In the genomic region with DNA sequence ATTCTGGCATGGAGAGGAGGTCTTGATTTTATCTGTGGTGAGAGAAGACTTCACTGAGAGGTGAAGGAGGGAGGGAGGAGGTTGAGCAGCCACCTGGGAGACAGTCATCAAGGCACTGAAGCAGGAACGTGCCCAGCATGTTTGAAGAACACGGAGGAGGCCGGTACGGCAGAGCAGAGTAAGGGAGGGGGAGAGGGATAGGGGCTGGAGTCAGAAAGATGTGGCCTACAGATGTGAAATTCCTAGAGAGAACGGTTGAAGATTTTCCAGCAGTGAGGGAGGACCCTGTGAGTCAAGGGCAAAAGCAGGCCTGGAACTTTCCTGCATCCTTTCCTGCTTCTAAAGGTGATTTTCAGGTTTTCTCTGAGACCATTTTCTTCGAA, we compare ENCODE assay signal across 37 cellular contexts. TPM values are rescaled to one million over a fixed set of nuclear protein-coding genes. Genes with fewer than 3 reads are reported as not detected.
"Had no signal": no experiment of that assay in that cellular context is flagged by ENCODE, and none has a peak within 500 bp of the region (broad histone marks: within the 10 kb centered on the region; RNA-seq: fewer than 3 reads in every experiment).

No MANE protein-coding gene starts in this region.

- H3K9me3 ChIP-seq: esophagus muscularis mucosa, gastrocnemius medialis, heart left ventricle had no signal

- H3K4me1 Mint-ChIP-seq: central memory CD8-positive, alpha-beta T cell had no signal

- H3K27me3 ChIP-seq: brain microvascular endothelial cell, foreskin keratinocyte had no signal

- H3K4me1 ChIP-seq: foreskin keratinocyte, gastrocnemius medialis, heart left ventricle had no signal

- H3K36me3 ChIP-seq: brain microvascular endothelial cell, esophagus muscularis mucosa, gastrocnemius medialis, heart left ventricle, WERI-Rb-1 had no signal

- H3K9me3 Mint-ChIP-seq: activated CD4-positive, alpha-beta memory T cell treated with anti-CD3 and anti-CD28 coated beads, Interleukin-2, amount 10 ng/mL, durations not matched to agents 7 days and 5 days; activated naive CD4-positive, alpha-beta T cell treated with anti-CD3 and anti-CD28 coated beads, Interleukin-2, amount 50 U/mL, for 24 hours; activated T-cell treated with anti-CD3 and anti-CD28 coated beads, Interleukin-2, amount 50 U/mL, for 24 hours; activated T-cell treated with anti-CD3 and anti-CD28 coated beads, Interleukin-2, amount 50 U/mL, for 72 hours; central memory CD8-positive, alpha-beta T cell; dendritic cell treated with granulocyte-macrophage colony-stimulating factor and Interleukin-4, amounts not matched to agents 40 ng/mL and 50 ng/mL, for 4 days; T-helper 2 cell treated with Interferon-gamma antibody and Interleukin-4, amounts not matched to agents 5 μg/mL and 100 μg/mL, for 36 hours had no signal

- ATAC-seq: activated T-cell treated with anti-CD3 and anti-CD28 coated beads, Interleukin-2, amount 50 U/mL, for 72 hours; heart left ventricle; T-helper 17 cell had no signal

- DNase-seq: activated CD4-positive, alpha-beta memory T cell treated with anti-CD3 and anti-CD28 coated beads, Interleukin-2, amount 10 ng/mL, durations not matched to agents 7 days and 5 days; activated CD4-positive, alpha-beta T cell treated with anti-CD3 and anti-CD28 coated beads for 4 hours; activated CD4-positive, alpha-beta T cell treated with anti-CD3 and anti-CD28 coated beads, Interleukin-2, amount 10 ng/mL, durations not matched to agents 7 days and 5 days; activated CD4-positive, alpha-beta T cell treated with anti-CD3 and anti-CD28 coated beads, Interleukin-2, amount 50 U/mL, for 4 hours; activated CD4-positive, CD25-positive, alpha-beta regulatory T cell; activated CD4-positive, CD25-positive, alpha-beta regulatory T cell treated with anti-CD3 and anti-CD28 coated beads, Interleukin-2, amount 50 U/mL, for 72 hours; activated CD8-positive, alpha-beta memory T cell treated with anti-CD3 and anti-CD28 coated beads, Interleukin-2, amount 50 U/mL, for 48 hours; activated effector memory CD4-positive, alpha-beta T cell treated with Interleukin-2 at 50 U/mL for 16 hours; activated gamma-delta T cell treated with Interleukin-2 at 50 U/mL for 16 hours; activated naive CD4-positive, alpha-beta T cell treated with Interleukin-2 at 50 U/mL for 16 hours; activated T-cell treated with anti-CD3 and anti-CD28 coated beads for 4 hours; activated T-cell treated with anti-CD3 and anti-CD28 coated beads, Interleukin-2, amount 50 U/mL, for 24 hours; activated T-cell treated with anti-CD3 and anti-CD28 coated beads, Interleukin-2, amount 50 U/mL, for 72 hours; amniotic stem cell; anterior cingulate cortex; brain microvascular endothelial cell; dorsolateral prefrontal cortex; effector memory CD4-positive, alpha-beta T cell; erythroblast; foreskin keratinocyte; gastrocnemius medialis; glutamatergic neuron; heart left ventricle; T-helper 1 cell; T-helper 17 cell; WERI-Rb-1 had no signal

- FAIRE-seq: astrocyte, bronchial epithelial cell had no signal

- H3K4me3 Mint-ChIP-seq: activated CD4-positive, alpha-beta memory T cell treated with anti-CD3 and anti-CD28 coated beads, Interleukin-2, amount 10 ng/mL, durations not matched to agents 7 days and 5 days; activated CD4-positive, alpha-beta T cell treated with anti-CD3 and anti-CD28 coated beads, Interleukin-2, amount 10 ng/mL, durations not matched to agents 7 days and 5 days; activated naive CD4-positive, alpha-beta T cell treated with anti-CD3 and anti-CD28 coated beads, Interleukin-2, amount 50 U/mL, for 24 hours; activated T-cell treated with anti-CD3 and anti-CD28 coated beads, Interleukin-2, amount 50 U/mL, for 24 hours; activated T-cell treated with anti-CD3 and anti-CD28 coated beads, Interleukin-2, amount 50 U/mL, for 72 hours; central memory CD8-positive, alpha-beta T cell; dendritic cell treated with granulocyte-macrophage colony-stimulating factor and Interleukin-4, amounts not matched to agents 40 ng/mL and 50 ng/mL, for 4 days; T-helper 17 cell; T-helper 2 cell treated with Interferon-gamma antibody and Interleukin-4, amounts not matched to agents 5 μg/mL and 100 μg/mL, for 36 hours had no signal

- H3K27ac Mint-ChIP-seq: activated CD4-positive, alpha-beta memory T cell treated with anti-CD3 and anti-CD28 coated beads, Interleukin-2, amount 10 ng/mL, durations not matched to agents 7 days and 5 days; activated CD4-positive, alpha-beta T cell treated with anti-CD3 and anti-CD28 coated beads, Interleukin-2, amount 10 ng/mL, durations not matched to agents 7 days and 5 days; activated naive CD4-positive, alpha-beta T cell treated with anti-CD3 and anti-CD28 coated beads, Interleukin-2, amount 50 U/mL, for 24 hours; activated T-cell treated with anti-CD3 and anti-CD28 coated beads, Interleukin-2, amount 50 U/mL, for 24 hours; activated T-cell treated with anti-CD3 and anti-CD28 coated beads, Interleukin-2, amount 50 U/mL, for 72 hours; dendritic cell treated with granulocyte-macrophage colony-stimulating factor and Interleukin-4, amounts not matched to agents 40 ng/mL and 50 ng/mL, for 4 days; T-helper 17 cell; T-helper 2 cell treated with Interferon-gamma antibody and Interleukin-4, amounts not matched to agents 5 μg/mL and 100 μg/mL, for 36 hours had no signal

- H3K27ac ChIP-seq: brain microvascular endothelial cell, coronary artery, esophagus muscularis mucosa, foreskin keratinocyte, gastrocnemius medialis, heart left ventricle had no signal

- H3K36me3 Mint-ChIP-seq: activated naive CD4-positive, alpha-beta T cell treated with anti-CD3 and anti-CD28 coated beads, Interleukin-2, amount 50 U/mL, for 24 hours had no signal

- H3K4me3 ChIP-seq: coronary artery, dorsolateral prefrontal cortex, esophagus muscularis mucosa, gastrocnemius medialis, heart left ventricle had no signal

RNA-seq across cellular contexts. Expression of a gene that starts 21.7 kb away (rescaled TPM):
- total RNA-seq: activated CD4-positive, alpha-beta memory T cell treated with anti-CD3 and anti-CD28 coated beads, Interleukin-2, amount 10 ng/mL, durations not matched to agents 7 days and 5 days; activated CD4-positive, alpha-beta T cell treated with anti-CD3 and anti-CD28 coated beads, Interleukin-2, amount 10 ng/mL, durations not matched to agents 7 days and 5 days; activated T-cell treated with anti-CD3 and anti-CD28 coated beads, Interleukin-2, amount 50 U/mL, for 72 hours; astrocyte; bronchial epithelial cell; cardiac septum; cerebellum; dorsolateral prefrontal cortex; esophagus muscularis mucosa; foreskin keratinocyte; gastrocnemius medialis; heart left ventricle; T-helper 17 cell had no signal
- polyA plus RNA-seq: adipose tissue, foreskin keratinocyte, heart left ventricle had no signal
